1 cellular context compared by ENCODE assay signal in the genomic region with DNA sequence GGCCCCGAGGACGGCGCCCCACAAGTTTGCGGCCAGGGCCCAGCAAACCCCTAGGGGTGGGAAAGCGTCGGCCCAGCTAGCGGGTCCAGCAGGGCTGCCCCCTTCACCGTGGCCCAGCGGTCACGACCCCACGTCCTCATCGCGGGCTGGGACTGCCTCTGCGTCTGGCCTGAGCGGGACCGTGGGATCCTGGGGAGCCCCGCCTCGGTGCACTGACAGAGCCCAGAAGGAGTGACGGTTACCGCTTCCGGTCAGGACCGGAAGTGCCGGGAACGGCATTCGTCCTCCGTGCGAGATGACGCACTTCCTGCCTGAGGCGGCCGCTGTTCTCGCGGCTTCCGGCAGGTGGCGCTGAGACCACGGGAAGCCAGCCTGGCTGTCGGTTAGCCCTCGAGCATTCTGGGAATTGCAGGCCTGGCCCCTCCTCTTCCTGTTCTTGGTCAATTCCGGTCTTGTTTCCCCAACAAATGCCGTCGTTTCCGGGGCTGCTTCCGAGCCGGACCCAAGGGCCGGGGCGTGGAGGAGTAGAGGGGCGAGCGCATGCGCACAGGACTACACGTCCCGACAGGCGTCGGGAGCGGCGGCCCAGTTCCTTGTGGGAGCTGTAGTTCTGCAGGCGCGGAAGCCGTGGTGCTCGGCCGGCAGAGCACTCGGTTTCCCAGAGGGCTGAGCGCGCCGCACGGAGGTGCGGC.
TF ChIP-seq lines count a peak whose summit lies in the region.

A gene (plus strand): TSS at position 682 of the 692 bp plus-strand sequence. CDS start 1,884 bp downstream, outside the sequence.

TF ChIP-seq in K562, 482 proteins besides CTCF, POLR2A, EP300 and RAD21 (continued from another document and continues in another):
- TF ChIP-seq, protein P1, sequence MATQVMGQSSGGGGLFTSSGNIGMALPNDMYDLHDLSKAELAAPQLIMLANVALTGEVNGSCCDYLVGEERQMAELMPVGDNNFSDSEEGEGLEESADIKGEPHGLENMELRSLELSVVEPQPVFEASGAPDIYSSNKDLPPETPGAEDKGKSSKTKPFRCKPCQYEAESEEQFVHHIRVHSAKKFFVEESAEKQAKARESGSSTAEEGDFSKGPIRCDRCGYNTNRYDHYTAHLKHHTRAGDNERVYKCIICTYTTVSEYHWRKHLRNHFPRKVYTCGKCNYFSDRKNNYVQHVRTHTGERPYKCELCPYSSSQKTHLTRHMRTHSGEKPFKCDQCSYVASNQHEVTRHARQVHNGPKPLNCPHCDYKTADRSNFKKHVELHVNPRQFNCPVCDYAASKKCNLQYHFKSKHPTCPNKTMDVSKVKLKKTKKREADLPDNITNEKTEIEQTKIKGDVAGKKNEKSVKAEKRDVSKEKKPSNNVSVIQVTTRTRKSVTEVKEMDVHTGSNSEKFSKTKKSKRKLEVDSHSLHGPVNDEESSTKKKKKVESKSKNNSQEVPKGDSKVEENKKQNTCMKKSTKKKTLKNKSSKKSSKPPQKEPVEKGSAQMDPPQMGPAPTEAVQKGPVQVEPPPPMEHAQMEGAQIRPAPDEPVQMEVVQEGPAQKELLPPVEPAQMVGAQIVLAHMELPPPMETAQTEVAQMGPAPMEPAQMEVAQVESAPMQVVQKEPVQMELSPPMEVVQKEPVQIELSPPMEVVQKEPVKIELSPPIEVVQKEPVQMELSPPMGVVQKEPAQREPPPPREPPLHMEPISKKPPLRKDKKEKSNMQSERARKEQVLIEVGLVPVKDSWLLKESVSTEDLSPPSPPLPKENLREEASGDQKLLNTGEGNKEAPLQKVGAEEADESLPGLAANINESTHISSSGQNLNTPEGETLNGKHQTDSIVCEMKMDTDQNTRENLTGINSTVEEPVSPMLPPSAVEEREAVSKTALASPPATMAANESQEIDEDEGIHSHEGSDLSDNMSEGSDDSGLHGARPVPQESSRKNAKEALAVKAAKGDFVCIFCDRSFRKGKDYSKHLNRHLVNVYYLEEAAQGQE (CRISPR knock-in tag; IDR thresholded peaks at IDR 0.05; ENCODE audit: low read depth), result peak; percentile 80
- TF ChIP-seq, protein P2, sequence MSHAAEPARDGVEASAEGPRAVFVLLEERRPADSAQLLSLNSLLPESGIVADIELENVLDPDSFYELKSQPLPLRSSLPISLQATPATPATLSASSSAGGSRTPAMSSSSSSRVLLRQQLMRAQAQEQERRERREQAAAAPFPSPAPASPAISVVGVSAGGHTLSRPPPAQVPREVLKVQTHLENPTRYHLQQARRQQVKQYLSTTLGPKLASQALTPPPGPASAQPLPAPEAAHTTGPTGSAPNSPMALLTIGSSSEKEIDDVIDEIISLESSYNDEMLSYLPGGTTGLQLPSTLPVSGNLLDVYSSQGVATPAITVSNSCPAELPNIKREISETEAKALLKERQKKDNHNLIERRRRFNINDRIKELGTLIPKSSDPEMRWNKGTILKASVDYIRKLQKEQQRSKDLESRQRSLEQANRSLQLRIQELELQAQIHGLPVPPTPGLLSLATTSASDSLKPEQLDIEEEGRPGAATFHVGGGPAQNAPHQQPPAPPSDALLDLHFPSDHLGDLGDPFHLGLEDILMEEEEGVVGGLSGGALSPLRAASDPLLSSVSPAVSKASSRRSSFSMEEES (CRISPR knock-in tag; IDR thresholded peaks at IDR 0.05), result no peak
- TF ChIP-seq ZNF551 (CRISPR knock-in tag; IDR thresholded peaks at IDR 0.05) (no peak), NR2C2 (CRISPR knock-in tag; IDR thresholded peaks at IDR 0.05) (peak; percentile 74; the same call in 1 of the 2 replicates), NR2C2 (tag; IDR thresholded peaks at IDR 0.05) (peak; percentile 90), FUS (optimal IDR thresholded peaks at IDR 0.05; ENCODE audit: low read depth, low read length) (no peak), POLR3A (IDR thresholded peaks at IDR 0.05; ENCODE audit: borderline replicate concordance, extremely low read depth, insufficient read depth, insufficient read length) (no peak), FOXA3 (CRISPR knock-in tag; conservative IDR thresholded peaks at IDR 0.05 in 1 of 2, IDR thresholded peaks at IDR 0.05 in 1 of 2) (no peak), RHOXF2B (CRISPR knock-in tag; conservative IDR thresholded peaks at IDR 0.05) (no peak), C11orf30 (IDR thresholded peaks at IDR 0.05; ENCODE audit: low read depth) (peak; percentile 94), ZFP30 (CRISPR knock-in tag; IDR thresholded peaks at IDR 0.05; ENCODE audit: borderline replicate concordance) (no peak), TRIM28 (IDR thresholded peaks at IDR 0.05) (no peak), HDAC2 (IDR thresholded peaks at IDR 0.05) (no peak), ATF7 (IDR thresholded peaks at IDR 0.05) (peak; percentile 97), NR2C1 (IDR thresholded peaks at IDR 0.05) (peak; percentile 83), NR2C1 (tag; IDR thresholded peaks at IDR 0.05) (0 out of 2 replicates have a peak, but pooled peaks have one; percentile 71), MYBL2 (IDR thresholded peaks at IDR 0.05; ENCODE audit: low read depth) (no peak), MYBL2 (CRISPR knock-in tag; IDR thresholded peaks at IDR 0.05; ENCODE audit: borderline replicate concordance) (no peak), CEBPB (tag; IDR thresholded peaks at IDR 0.05) (peak; percentile 58), BACH1 (tag; IDR thresholded peaks at IDR 0.05) (no peak; the same call in 1 of the 2 replicates), ZNF668 (CRISPR knock-in tag; IDR thresholded peaks at IDR 0.05) (no peak), TCF7L2 (IDR thresholded peaks at IDR 0.05; ENCODE audit: low read depth, low read length) (peak; percentile 22; the same call in 1 of the 2 replicates), SP1 (CRISPR knock-in tag; IDR thresholded peaks at IDR 0.05) (peak; percentile 99), HOXB6 (CRISPR knock-in tag; IDR thresholded peaks at IDR 0.05; ENCODE audit: borderline replicate concordance) (no peak), GATAD2A (IDR thresholded peaks at IDR 0.05) (no peak), ELF2 (CRISPR knock-in tag; IDR thresholded peaks at IDR 0.05) (peak; percentile 92), XRCC3 (IDR thresholded peaks at IDR 0.05) (no peak), SOX6 (IDR thresholded peaks at IDR 0.05) (peak; percentile 69), ZNF224 (CRISPR knock-in tag; IDR thresholded peaks at IDR 0.05) (no peak), SMAD2 (IDR thresholded peaks at IDR 0.05; ENCODE audit: low read depth, low read length) (no peak), CAMTA2 (CRISPR knock-in tag; conservative IDR thresholded peaks at IDR 0.05) (no peak), YY1 (IDR thresholded peaks at IDR 0.05; ENCODE audit: borderline replicate concordance in 1 of 3, control insufficient read depth in 1 of 3, extremely low read depth in 1 of 3, insufficient read depth in 3 of 3, insufficient read length in 1 of 3, insufficient replicate concordance in 2 of 3, low read depth in 1 of 3, low read length in 2 of 3) (peak in 1 of 3 experiments; percentile 85), RUNX1 (IDR thresholded peaks at IDR 0.05; ENCODE audit: low read depth) (no peak), GTF2E2 (tag; IDR thresholded peaks at IDR 0.05) (peak; percentile 47; the same call in 1 of the 2 replicates), FOS (IDR thresholded peaks at IDR 0.05; ENCODE audit: extremely low read depth, insufficient read length) (no peak), PTTG1 (tag; IDR thresholded peaks at IDR 0.05; ENCODE audit: low read depth) (no peak), GABPA (tag; conservative IDR thresholded peaks at IDR 0.05; ENCODE audit: low read depth) (peak; percentile 100), ZNF274 (IDR thresholded peaks at IDR 0.05; ENCODE audit: borderline replicate concordance, low read depth, low read length) (no peak), ZNF583 (CRISPR knock-in tag; IDR thresholded peaks at IDR 0.05) (0 out of 2 replicates have a peak, but pooled peaks have one; percentile 12), TBL1XR1 (IDR thresholded peaks at IDR 0.05; ENCODE audit: low read length in 2 of 2) (peak in 1 of 2 experiments; percentile 70; a peak in 3 of 4 replicates), ZNF146 (CRISPR knock-in tag; IDR thresholded peaks at IDR 0.05; ENCODE audit: unreplicated experiment) (no peak)
- TF ChIP-seq, protein P3, sequence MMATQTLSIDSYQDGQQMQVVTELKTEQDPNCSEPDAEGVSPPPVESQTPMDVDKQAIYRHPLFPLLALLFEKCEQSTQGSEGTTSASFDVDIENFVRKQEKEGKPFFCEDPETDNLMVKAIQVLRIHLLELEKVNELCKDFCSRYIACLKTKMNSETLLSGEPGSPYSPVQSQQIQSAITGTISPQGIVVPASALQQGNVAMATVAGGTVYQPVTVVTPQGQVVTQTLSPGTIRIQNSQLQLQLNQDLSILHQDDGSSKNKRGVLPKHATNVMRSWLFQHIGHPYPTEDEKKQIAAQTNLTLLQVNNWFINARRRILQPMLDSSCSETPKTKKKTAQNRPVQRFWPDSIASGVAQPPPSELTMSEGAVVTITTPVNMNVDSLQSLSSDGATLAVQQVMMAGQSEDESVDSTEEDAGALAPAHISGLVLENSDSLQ (IDR thresholded peaks at IDR 0.05), result peak; percentile 92
- TF ChIP-seq, protein P4, sequence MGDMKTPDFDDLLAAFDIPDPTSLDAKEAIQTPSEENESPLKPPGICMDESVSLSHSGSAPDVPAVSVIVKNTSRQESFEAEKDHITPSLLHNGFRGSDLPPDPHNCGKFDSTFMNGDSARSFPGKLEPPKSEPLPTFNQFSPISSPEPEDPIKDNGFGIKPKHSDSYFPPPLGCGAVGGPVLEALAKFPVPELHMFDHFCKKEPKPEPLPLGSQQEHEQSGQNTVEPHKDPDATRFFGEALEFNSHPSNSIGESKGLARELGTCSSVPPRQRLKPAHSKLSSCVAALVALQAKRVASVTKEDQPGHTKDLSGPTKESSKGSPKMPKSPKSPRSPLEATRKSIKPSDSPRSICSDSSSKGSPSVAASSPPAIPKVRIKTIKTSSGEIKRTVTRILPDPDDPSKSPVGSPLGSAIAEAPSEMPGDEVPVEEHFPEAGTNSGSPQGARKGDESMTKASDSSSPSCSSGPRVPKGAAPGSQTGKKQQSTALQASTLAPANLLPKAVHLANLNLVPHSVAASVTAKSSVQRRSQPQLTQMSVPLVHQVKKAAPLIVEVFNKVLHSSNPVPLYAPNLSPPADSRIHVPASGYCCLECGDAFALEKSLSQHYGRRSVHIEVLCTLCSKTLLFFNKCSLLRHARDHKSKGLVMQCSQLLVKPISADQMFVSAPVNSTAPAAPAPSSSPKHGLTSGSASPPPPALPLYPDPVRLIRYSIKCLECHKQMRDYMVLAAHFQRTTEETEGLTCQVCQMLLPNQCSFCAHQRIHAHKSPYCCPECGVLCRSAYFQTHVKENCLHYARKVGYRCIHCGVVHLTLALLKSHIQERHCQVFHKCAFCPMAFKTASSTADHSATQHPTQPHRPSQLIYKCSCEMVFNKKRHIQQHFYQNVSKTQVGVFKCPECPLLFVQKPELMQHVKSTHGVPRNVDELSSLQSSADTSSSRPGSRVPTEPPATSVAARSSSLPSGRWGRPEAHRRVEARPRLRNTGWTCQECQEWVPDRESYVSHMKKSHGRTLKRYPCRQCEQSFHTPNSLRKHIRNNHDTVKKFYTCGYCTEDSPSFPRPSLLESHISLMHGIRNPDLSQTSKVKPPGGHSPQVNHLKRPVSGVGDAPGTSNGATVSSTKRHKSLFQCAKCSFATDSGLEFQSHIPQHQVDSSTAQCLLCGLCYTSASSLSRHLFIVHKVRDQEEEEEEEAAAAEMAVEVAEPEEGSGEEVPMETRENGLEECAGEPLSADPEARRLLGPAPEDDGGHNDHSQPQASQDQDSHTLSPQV (IDR thresholded peaks at IDR 0.05), result peak; percentile 92
- TF ChIP-seq, protein P5, sequence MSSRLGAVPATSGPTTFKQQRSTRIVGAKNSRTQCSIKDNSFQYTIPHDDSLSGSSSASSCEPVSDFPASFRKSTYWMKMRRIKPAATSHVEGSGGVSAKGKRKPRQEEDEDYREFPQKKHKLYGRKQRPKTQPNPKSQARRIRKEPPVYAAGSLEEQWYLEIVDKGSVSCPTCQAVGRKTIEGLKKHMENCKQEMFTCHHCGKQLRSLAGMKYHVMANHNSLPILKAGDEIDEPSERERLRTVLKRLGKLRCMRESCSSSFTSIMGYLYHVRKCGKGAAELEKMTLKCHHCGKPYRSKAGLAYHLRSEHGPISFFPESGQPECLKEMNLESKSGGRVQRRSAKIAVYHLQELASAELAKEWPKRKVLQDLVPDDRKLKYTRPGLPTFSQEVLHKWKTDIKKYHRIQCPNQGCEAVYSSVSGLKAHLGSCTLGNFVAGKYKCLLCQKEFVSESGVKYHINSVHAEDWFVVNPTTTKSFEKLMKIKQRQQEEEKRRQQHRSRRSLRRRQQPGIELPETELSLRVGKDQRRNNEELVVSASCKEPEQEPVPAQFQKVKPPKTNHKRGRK (tag; IDR thresholded peaks at IDR 0.05), result no peak
- TF ChIP-seq, protein P6, sequence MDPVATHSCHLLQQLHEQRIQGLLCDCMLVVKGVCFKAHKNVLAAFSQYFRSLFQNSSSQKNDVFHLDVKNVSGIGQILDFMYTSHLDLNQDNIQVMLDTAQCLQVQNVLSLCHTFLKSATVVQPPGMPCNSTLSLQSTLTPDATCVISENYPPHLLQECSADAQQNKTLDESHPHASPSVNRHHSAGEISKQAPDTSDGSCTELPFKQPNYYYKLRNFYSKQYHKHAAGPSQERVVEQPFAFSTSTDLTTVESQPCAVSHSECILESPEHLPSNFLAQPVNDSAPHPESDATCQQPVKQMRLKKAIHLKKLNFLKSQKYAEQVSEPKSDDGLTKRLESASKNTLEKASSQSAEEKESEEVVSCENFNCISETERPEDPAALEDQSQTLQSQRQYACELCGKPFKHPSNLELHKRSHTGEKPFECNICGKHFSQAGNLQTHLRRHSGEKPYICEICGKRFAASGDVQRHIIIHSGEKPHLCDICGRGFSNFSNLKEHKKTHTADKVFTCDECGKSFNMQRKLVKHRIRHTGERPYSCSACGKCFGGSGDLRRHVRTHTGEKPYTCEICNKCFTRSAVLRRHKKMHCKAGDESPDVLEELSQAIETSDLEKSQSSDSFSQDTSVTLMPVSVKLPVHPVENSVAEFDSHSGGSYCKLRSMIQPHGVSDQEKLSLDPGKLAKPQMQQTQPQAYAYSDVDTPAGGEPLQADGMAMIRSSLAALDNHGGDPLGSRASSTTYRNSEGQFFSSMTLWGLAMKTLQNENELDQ (CRISPR knock-in tag; IDR thresholded peaks at IDR 0.05; ENCODE audit: borderline replicate concordance), result 0 out of 2 replicates have a peak, but pooled peaks have one; percentile 73
- TF ChIP-seq, protein P7, sequence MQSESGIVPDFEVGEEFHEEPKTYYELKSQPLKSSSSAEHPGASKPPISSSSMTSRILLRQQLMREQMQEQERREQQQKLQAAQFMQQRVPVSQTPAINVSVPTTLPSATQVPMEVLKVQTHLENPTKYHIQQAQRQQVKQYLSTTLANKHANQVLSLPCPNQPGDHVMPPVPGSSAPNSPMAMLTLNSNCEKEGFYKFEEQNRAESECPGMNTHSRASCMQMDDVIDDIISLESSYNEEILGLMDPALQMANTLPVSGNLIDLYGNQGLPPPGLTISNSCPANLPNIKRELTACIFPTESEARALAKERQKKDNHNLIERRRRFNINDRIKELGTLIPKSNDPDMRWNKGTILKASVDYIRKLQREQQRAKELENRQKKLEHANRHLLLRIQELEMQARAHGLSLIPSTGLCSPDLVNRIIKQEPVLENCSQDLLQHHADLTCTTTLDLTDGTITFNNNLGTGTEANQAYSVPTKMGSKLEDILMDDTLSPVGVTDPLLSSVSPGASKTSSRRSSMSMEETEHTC (IDR thresholded peaks at IDR 0.05), result no peak
